Comparison of ENCODE assay signal across 8 cellular contexts in the genomic region with DNA sequence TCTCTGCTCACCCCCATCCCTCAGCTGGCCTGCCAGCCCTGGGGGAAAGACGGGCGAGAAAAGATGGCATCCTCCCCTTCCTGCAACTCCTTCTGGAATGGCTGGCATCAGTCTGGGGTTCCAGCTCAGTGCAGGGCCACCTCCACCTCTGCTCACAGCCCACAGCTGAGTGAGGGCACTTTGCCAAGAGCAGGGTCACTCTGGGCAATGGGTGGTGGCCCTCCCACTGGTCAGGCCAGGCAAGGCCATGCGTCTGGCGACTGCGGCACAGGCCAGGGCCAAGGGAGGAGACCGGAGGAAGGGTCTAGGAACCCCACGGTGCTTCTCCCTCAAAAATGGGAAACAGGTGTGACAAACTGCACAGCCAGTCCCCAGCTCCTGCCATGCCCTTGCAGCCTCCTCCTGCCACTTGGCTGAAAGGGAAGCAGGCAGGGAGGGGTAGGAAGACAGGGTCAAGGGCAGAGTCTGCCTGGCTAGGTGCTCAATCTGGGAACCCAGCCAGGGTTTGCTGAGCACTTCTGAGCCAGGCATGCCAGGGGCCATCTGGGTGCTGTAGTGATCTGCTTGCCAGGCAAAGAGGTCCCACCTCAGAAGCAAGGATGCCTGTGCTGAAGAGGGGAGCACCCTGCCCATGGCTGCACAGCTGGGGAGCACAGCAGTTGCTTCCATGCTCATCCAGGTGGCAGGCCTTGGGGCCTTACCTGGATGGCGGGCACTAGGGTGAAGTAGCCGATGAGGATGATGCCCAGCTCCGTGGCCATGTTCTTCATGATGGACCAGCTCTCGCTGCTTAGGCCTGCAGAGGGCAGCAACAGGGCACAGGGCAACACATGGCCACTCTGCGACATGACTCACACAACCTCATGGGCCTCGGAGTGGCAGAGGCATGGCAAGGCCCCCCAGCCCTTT. TPM values are rescaled to one million over a fixed set of nuclear protein-coding genes. Genes with fewer than 3 reads are reported as not detected.
DNase-seq lines count a peak whose midpoint lies in the region; ATAC-seq and TF ChIP-seq lines count a peak whose summit lies in the region.

No MANE protein-coding gene starts in this region.

- H3K36me3 ChIP-seq in GM06990 (ENCODE audit: control insufficient read depth, insufficient read depth, low read length), result peaks cover 39% of the 10 kb centered on the region
- peaks cover 3 to 90% (median 12%) of the 10 kb centered on the region in 3 donors for H3K36me3 ChIP-seq in tibial nerve

- no peaks in the 10 kb centered on the region for H3K27me3 ChIP-seq in GM06990 (replicated peaks; ENCODE audit: control insufficient read depth, insufficient read depth, low read length)
- H3K27me3 ChIP-seq in tibial nerve, result no peaks in the 10 kb centered on the region

- in situ Hi-C loops in astrocyte of the spinal cord (cut with HindIII; ENCODE audit: low sequenced_read_pairs), result no loop called here

- peak; percentile 69 for ATAC-seq in left lobe of liver
- no peak for ATAC-seq in GM18909 (IDR thresholded peaks at IDR 0.05; ENCODE audit: poor library complexity, unreplicated experiment)
- ATAC-seq in GM21381 (IDR thresholded peaks at IDR 0.05; ENCODE audit: unreplicated experiment), result no peak
- no peak for ATAC-seq in HG03108 (IDR thresholded peaks at IDR 0.05; ENCODE audit: unreplicated experiment)

- H3K9me3 ChIP-seq in tibial nerve, result no peaks in the 10 kb centered on the region

- no peak for DNase-seq in GM06990 (ENCODE audit: extremely low read depth, insufficient read length)
- DNase-seq in NCI-H1105 (lab: John Stamatoyannopoulos, UW), result peak; percentile 3
- DNase-seq in astrocyte of the spinal cord (ENCODE audit: low read depth, low spot score), result no peak
- DNase-seq in left lobe of liver (ENCODE audit: low spot score), result peak; percentile 93
- no peak for DNase-seq in tibial nerve (ENCODE audit: low spot score in 2 of 2)

- TF ChIP-seq POLR2A in tibial nerve (IDR thresholded peaks at IDR 0.05), result no peak

- peak; percentile 29 for TF ChIP-seq CTCF in GM06990 (IDR thresholded peaks at IDR 0.05; ENCODE audit: insufficient read depth, low read length, poor library complexity, severe bottlenecking)
- peak; percentile 22 for TF ChIP-seq CTCF in astrocyte of the spinal cord (IDR thresholded peaks at IDR 0.05; ENCODE audit: low read depth, low read length)
- no peak for TF ChIP-seq CTCF in tibial nerve (IDR thresholded peaks at IDR 0.05)

- WGBS in tibial nerve, 2 donors, result 67 to 90% methylated on average over 9 to 13 of the region's 13 CpGs

- no peak for TF ChIP-seq EP300 in tibial nerve (IDR thresholded peaks at IDR 0.05)

- no peak overlapping the region; the same call in 1 of the 2 replicates for H3K4me3 ChIP-seq in GM06990 (replicated peaks; ENCODE audit: low read depth, low read length)
- no peak overlapping the region for H3K4me3 ChIP-seq in astrocyte of the spinal cord (ENCODE audit: low read depth, low read length)
- no peak overlapping the region for H3K4me3 ChIP-seq in tibial nerve

- peaks cover 0 to 20% (median 11%) of the 10 kb centered on the region in 4 donors for H3K4me1 ChIP-seq in tibial nerve

- peak overlapping the region in 3 of 4 donors; percentile 80 to 88 (median 82) for H3K27ac ChIP-seq in tibial nerve

RNA-seq across cellular contexts. Expression of a gene that starts 41.2 kb away (rescaled TPM):
- total RNA-seq in left lobe of liver, result 20.4 TPM
- 100 to 1,000 TPM in 2 of 4 donors, 10 to 100 TPM in 2; 30.8 to 277 (median 90.7) TPM for total RNA-seq in tibial nerve

RNA-seq across cellular contexts. Expression of a gene that starts 53.7 kb away (rescaled TPM):
- total RNA-seq in left lobe of liver (92.3 TPM), tibial nerve (100 to 1,000 TPM in 1 of 4 donors, 10 to 100 TPM in 3; 73.4 to 128 (median 88.4) TPM)

Comparison
In these comparisons a context has a peak if more than half of its experiments do, and no peak if none do; other contexts are left out.
1. DNase-seq: peak in NCI-H1105 (single experiment) and left lobe of liver (single experiment); none in GM06990 (single experiment), astrocyte of the spinal cord (single experiment) and tibial nerve (0 of 2).
2. CTCF ChIP-seq: peak in GM06990 (single experiment) and astrocyte of the spinal cord (single experiment); none in tibial nerve (0 of 5).